In the genomic region with DNA sequence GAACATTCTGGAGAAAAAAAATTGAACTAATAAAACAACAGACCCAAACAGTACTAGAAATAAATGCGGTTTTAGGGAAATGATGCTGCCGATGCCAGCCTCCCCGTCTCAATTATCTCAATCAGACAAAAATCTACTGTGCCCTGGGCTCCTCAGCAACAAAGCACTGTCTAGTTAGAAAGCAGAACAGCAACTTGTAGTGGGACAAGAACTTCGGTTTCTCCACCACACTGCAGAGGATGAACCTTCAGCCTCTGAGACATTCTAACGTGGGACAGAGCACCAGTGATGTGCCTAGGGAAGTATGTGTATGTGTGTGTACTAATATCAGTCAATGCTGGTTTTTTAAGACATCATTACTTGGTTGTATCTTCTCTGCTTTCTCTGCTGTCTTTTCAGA, we compare ENCODE assay signal across 22 cellular contexts. TPM values are rescaled to one million over a fixed set of nuclear protein-coding genes. Genes with fewer than 3 reads are reported as not detected.
DNase-seq lines count a peak whose midpoint lies in the region; ATAC-seq and TF ChIP-seq lines count a peak whose summit lies in the region.
"Had no signal": no experiment of that assay in that cellular context is flagged by ENCODE, and none has a peak within 500 bp of the region (broad histone marks: within the 10 kb centered on the region; RNA-seq: fewer than 3 reads in every experiment).

No MANE protein-coding gene starts in this region.

- H3K4me3 Mint-ChIP-seq in activated CD4-positive, alpha-beta T cell treated with anti-CD3 and anti-CD28 coated beads, Interleukin-2, amount 10 ng/mL, durations not matched to agents 24 days and 14 days, result no peak overlapping the region
- H3K4me3 Mint-ChIP-seq: naive B cell had no signal

- no peaks in the 10 kb centered on the region for H3K79me2 ChIP-seq in PC-3 (ENCODE audit: low read length)

- peaks cover 21% of the 10 kb centered on the region for H3K4me1 Mint-ChIP-seq in activated CD4-positive, alpha-beta T cell treated with anti-CD3 and anti-CD28 coated beads, Interleukin-2, amount 10 ng/mL, durations not matched to agents 24 days and 14 days

- intact Hi-C loops in PC-3 (cut with micrococcal nuclease), result no loop called here
- intact Hi-C loops in activated CD4-positive, alpha-beta T cell treated with anti-CD3 and anti-CD28 coated beads, Interleukin-2, amount 10 ng/mL, durations not matched to agents 24 days and 14 days (cut with micrococcal nuclease), result loop anchor here (5.0 kb wide), 1 partner anchor 39 kb away; no protein-coding TSS in a partner anchor

- peak overlapping the region; percentile 93 for H3K27ac ChIP-seq in PC-3 (ENCODE audit: low read length)
- H3K27ac ChIP-seq: BLaER1 treated with 17β-estradiol and CSF1 and Interleukin-3, amounts not matched to agents 10 nM and 100 nM; stomach had no signal

- peak; percentile 57 for ATAC-seq in GM18498 (IDR thresholded peaks at IDR 0.05; ENCODE audit: unreplicated experiment)
- ATAC-seq in HG02885 (IDR thresholded peaks at IDR 0.05; ENCODE audit: poor library complexity, unreplicated experiment), result peak; percentile 52
- no peak for ATAC-seq in PC-3
- no peak for ATAC-seq in HG03097 (IDR thresholded peaks at IDR 0.05; ENCODE audit: low FRiP score, unreplicated experiment)
- no peak for ATAC-seq in GM21423 (IDR thresholded peaks at IDR 0.05; ENCODE audit: unreplicated experiment)
- ATAC-seq: K562, left cardiac atrium had no signal

- no peaks in the 10 kb centered on the region for H3K9me3 Mint-ChIP-seq in activated CD4-positive, alpha-beta T cell treated with anti-CD3 and anti-CD28 coated beads, Interleukin-2, amount 10 ng/mL, durations not matched to agents 24 days and 14 days
- H3K9me3 Mint-ChIP-seq: naive B cell had no signal

- H4K20me1 ChIP-seq in PC-3 (ENCODE audit: low read length), result no peaks in the 10 kb centered on the region
- H4K20me1 ChIP-seq: BLaER1 treated with 17β-estradiol and CSF1 and Interleukin-3, amounts not matched to agents 10 nM and 100 nM had no signal

- H3K27ac Mint-ChIP-seq in activated CD4-positive, alpha-beta T cell treated with anti-CD3 and anti-CD28 coated beads, Interleukin-2, amount 10 ng/mL, durations not matched to agents 24 days and 14 days, result no peak overlapping the region
- H3K27ac Mint-ChIP-seq: naive B cell had no signal

- H2AFZ ChIP-seq in PC-3 (ENCODE audit: low read length), result no peak overlapping the region

- no peak overlapping the region for H3K9ac ChIP-seq in PC-3 (ENCODE audit: low read length)
- H3K9ac ChIP-seq: BLaER1 treated with 17β-estradiol and CSF1 and Interleukin-3, amounts not matched to agents 10 nM and 100 nM had no signal

- peaks cover 61% of the 10 kb centered on the region for H3K4me1 ChIP-seq in PC-3 (ENCODE audit: insufficient read depth, low read length)

- no peak overlapping the region for H3K4me3 ChIP-seq in PC-3 (ENCODE audit: low read length)
- H3K4me3 ChIP-seq: BLaER1 treated with 17β-estradiol and CSF1 and Interleukin-3, amounts not matched to agents 10 nM and 100 nM; K562; stomach had no signal

- peaks cover 56% of the 10 kb centered on the region for H3K27me3 Mint-ChIP-seq in activated CD4-positive, alpha-beta T cell treated with anti-CD3 and anti-CD28 coated beads, Interleukin-2, amount 10 ng/mL, durations not matched to agents 24 days and 14 days

- H3K9me2 ChIP-seq in PC-3 (replicated peaks; ENCODE audit: low read length), result no peaks in the 10 kb centered on the region

- no peaks in the 10 kb centered on the region for H3K27me3 ChIP-seq in PC-3 (ENCODE audit: low read length)
- H3K27me3 ChIP-seq: stomach had no signal

- POLR2A ChIA-PET in PC-3 (lab: Charles Lee; ENCODE audit: unreplicated experiment), result no interaction called here

- no peak for TF ChIP-seq CTCF in PC-3 (conservative IDR thresholded peaks at IDR 0.05; ENCODE audit: low read depth, low read length)

- no peak overlapping the region for H3K4me2 ChIP-seq in PC-3 (ENCODE audit: low read length)
- H3K4me2 ChIP-seq: BLaER1 treated with 17β-estradiol and CSF1 and Interleukin-3, amounts not matched to agents 10 nM and 100 nM had no signal

- DNase-seq in PC-3 (no peak), pons (ENCODE audit: low spot score) (peak; percentile 54), GM19240 (ENCODE audit: insufficient read length, low spot score) (no peak)
- DNase-seq in activated CD4-positive, alpha-beta T cell treated with anti-CD3 and anti-CD28 coated beads, Interleukin-2, amount 10 ng/mL, durations not matched to agents 24 days and 14 days, result no peak
- DNase-seq: ACHN; activated CD4-positive, alpha-beta T cell treated with anti-CD3 and anti-CD28 coated beads for 1 hour; activated naive CD4-positive, alpha-beta T cell treated with anti-CD3 and anti-CD28 coated beads, Interleukin-2, amount 50 U/mL, for 16 hours; GOT3; left cardiac atrium; mesendoderm; naive B cell; NCI-H1694 treated with DMSO at 0.1 percent for 48 hours; NCI-H526 treated with DMSO at 0.1 percent for 48 hours; SHP77; stimulated activated CD4-positive, alpha-beta T cell treated with anti-CD3 and anti-CD28 coated beads, Interleukin-12 subunit alpha, Interleukin-12 subunit beta, amount 100 ng/mL, for 4 hours; stomach had no signal

- no TSS peak for BruUV-seq in PC-3 (replicated peaks; lab: Mats Ljungman, UMichigan)

- CTCF ChIA-PET in PC-3 (lab: Charles Lee), result no interaction called here

- no peaks in the 10 kb centered on the region for H3K9me3 ChIP-seq in PC-3 (ENCODE audit: low read length)
- H3K9me3 ChIP-seq: BLaER1 treated with 17β-estradiol and CSF1 and Interleukin-3, amounts not matched to agents 10 nM and 100 nM; stomach had no signal

- H3F3A ChIP-seq in PC-3 (ENCODE audit: low read length, unreplicated experiment), result peaks cover 9% of the 10 kb centered on the region

- no peaks in the 10 kb centered on the region for H3K36me3 Mint-ChIP-seq in activated CD4-positive, alpha-beta T cell treated with anti-CD3 and anti-CD28 coated beads, Interleukin-2, amount 10 ng/mL, durations not matched to agents 24 days and 14 days (ENCODE audit: low read depth)
- H3K36me3 Mint-ChIP-seq: naive B cell had no signal

- H3K36me3 ChIP-seq in PC-3 (ENCODE audit: low read depth, low read length), result no peaks in the 10 kb centered on the region
- H3K36me3 ChIP-seq: BLaER1 treated with 17β-estradiol and CSF1 and Interleukin-3, amounts not matched to agents 10 nM and 100 nM; stomach had no signal

RNA-seq across cellular contexts. Expression of gene CAST, which starts 11.1 kb away (rescaled TPM):
- 64.4 and 73.2 TPM in 2 replicates for total RNA-seq in PC-3 (2014; rRNA removed)
- total RNA-seq in activated CD4-positive, alpha-beta T cell treated with anti-CD3 and anti-CD28 coated beads, Interleukin-2, amount 10 ng/mL, durations not matched to agents 24 days and 14 days, result 99.3 and 104 TPM in 2 replicates

Comparison
In these comparisons a context has a peak if more than half of its experiments do, and no peak if none do; other contexts are left out.
1. ATAC-seq: peak in GM18498 (single experiment) and HG02885 (single experiment); none in PC-3 (single experiment), HG03097 (single experiment) and GM21423 (single experiment).